ENCODE assay signal across 30 cellular contexts in genomic region chr6:22774129-22774528, GRCh38.
"Had no signal": no experiment of that assay in that cellular context is flagged by ENCODE, and none has a peak within 500 bp of the region (broad histone marks: within the 10 kb centered on the region; RNA-seq: fewer than 3 reads in every experiment).

No MANE protein-coding gene starts in this region.

- H3K4me1 ChIP-seq: body of pancreas, colonic mucosa, esophagus squamous epithelium, gastroesophageal sphincter had no signal

- H3K4me3 ChIP-seq: body of pancreas, colonic mucosa, esophagus squamous epithelium, gastroesophageal sphincter had no signal

- ATAC-seq: activated naive CD4-positive, alpha-beta T cell treated with anti-CD3 and anti-CD28 coated beads, Interleukin-2, amount 50 U/mL, for 72 hours; activated T-cell treated with anti-CD3 and anti-CD28 coated beads, Interleukin-2, amount 50 U/mL, for 72 hours; body of pancreas; gastroesophageal sphincter; T-helper 17 cell; WTC11 had no signal

- H3K27ac ChIP-seq: body of pancreas, colonic mucosa, epithelial cell of prostate, esophagus squamous epithelium, gastroesophageal sphincter, VCaP had no signal

- DNase-seq: activated CD4-positive, alpha-beta memory T cell treated with anti-CD3 and anti-CD28 coated beads, Interleukin-2, amount 10 ng/mL, durations not matched to agents 7 days and 5 days; activated CD4-positive, alpha-beta T cell treated with anti-CD3 and anti-CD28 coated beads for 1 hour; activated CD4-positive, alpha-beta T cell treated with anti-CD3 and anti-CD28 coated beads for 4 hours; activated CD4-positive, alpha-beta T cell treated with anti-CD3 and anti-CD28 coated beads, Interleukin-2, amount 10 ng/mL, durations not matched to agents 7 days and 5 days; activated CD4-positive, alpha-beta T cell treated with anti-CD3 and anti-CD28 coated beads, Interleukin-2, amount 50 U/mL, for 4 hours; activated CD8-positive, alpha-beta memory T cell treated with anti-CD3 and anti-CD28 coated beads, Interleukin-2, amount 50 U/mL, for 48 hours; activated gamma-delta T cell; activated naive CD4-positive, alpha-beta T cell; activated naive CD4-positive, alpha-beta T cell treated with anti-CD3 and anti-CD28 coated beads, Interleukin-2, amount 10 ng/mL, durations not matched to agents 7 days and 5 days; activated naive CD8-positive, alpha-beta T cell treated with anti-CD3 and anti-CD28 coated beads, Interleukin-2, amount 10 ng/mL, durations not matched to agents 7 days and 5 days; activated T-cell treated with anti-CD3 and anti-CD28 coated beads for 4 hours; activated T-cell treated with anti-CD3 and anti-CD28 coated beads, Interleukin-2, amount 50 U/mL, for 24 hours; activated T-cell treated with anti-CD3 and anti-CD28 coated beads, Interleukin-2, amount 50 U/mL, for 72 hours; amniotic stem cell; anterior cingulate cortex; body of pancreas; caudate nucleus; colonic mucosa; effector CD8-positive, alpha-beta T cell; esophagus squamous epithelium; foreskin melanocyte; head of caudate nucleus; T-helper 1 cell; T-helper 17 cell; T1000 had no signal

- H3K9me3 ChIP-seq: colonic mucosa had no signal

- H3K36me3 ChIP-seq: colonic mucosa, esophagus squamous epithelium, gastroesophageal sphincter had no signal

- H3K27me3 ChIP-seq: body of pancreas, colonic mucosa, esophagus squamous epithelium, gastroesophageal sphincter had no signal
